In the genomic region with DNA sequence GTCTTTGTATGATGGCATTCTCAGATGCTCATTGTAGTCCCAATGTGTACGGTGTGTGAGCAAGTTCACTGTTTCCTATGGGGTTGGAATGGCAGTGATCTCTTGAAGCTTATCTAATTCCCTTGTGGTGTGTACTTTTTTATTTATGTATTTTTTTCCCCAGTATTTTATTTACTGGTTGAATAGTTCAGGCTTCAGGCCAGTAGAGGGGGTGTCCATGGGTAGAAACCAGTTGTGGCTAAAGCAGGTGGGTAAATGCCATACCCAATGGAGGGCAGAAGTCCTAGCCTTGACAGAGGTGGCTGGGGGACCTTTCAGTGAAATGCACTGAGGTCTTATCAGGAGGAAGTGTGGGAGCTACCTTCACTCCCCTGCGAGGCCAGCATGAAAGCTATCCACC, we compare ENCODE assay signal across 19 cellular contexts.
"Had no signal": no experiment of that assay in that cellular context is flagged by ENCODE, and none has a peak within 500 bp of the region (broad histone marks: within the 10 kb centered on the region; RNA-seq: fewer than 3 reads in every experiment).

No MANE protein-coding gene starts in this region.

- H3K4me3 Mint-ChIP-seq: activated CD4-positive, alpha-beta T cell treated with anti-CD3 and anti-CD28 coated beads for 36 hours; activated naive CD8-positive, alpha-beta T cell; activated T-helper 1 cell treated with anti-CD3 and anti-CD28 coated beads, Interleukin-12 subunit alpha, Interleukin-12 subunit beta, Interleukin-2, Interleukin-4 antibody, amounts not matched to agents 30 ng/mL and 10 ng/mL and 1 ng/mL, durations not matched to agents 14 hours and 24 hours and 36 hours; nephron progenitor cell; stimulated activated naive B cell treated with anti-CD40 and anti-IgM and Interleukin-4, amounts not matched to agents 10 μg/mL and 1 μg/mL and 100 μg/mL, for 72 hours; T-helper 2 cell treated with Interferon-gamma antibody and Interleukin-4, amounts not matched to agents 5 μg/mL and 100 μg/mL, for 36 hours had no signal

- H3K4me3 ChIP-seq: heart right ventricle, left ventricle myocardium inferior, sigmoid colon, upper lobe of right lung had no signal

- H3K4me1 Mint-ChIP-seq: activated CD4-positive, alpha-beta T cell treated with anti-CD3 and anti-CD28 coated beads for 36 hours; nephron progenitor cell had no signal

- H3K9me3 Mint-ChIP-seq: activated T-helper 1 cell treated with anti-CD3 and anti-CD28 coated beads, Interleukin-12 subunit alpha, Interleukin-12 subunit beta, Interleukin-2, Interleukin-4 antibody, amounts not matched to agents 30 ng/mL and 10 ng/mL and 1 ng/mL, durations not matched to agents 14 hours and 24 hours and 36 hours; nephron progenitor cell; stimulated activated naive B cell treated with anti-CD40 and anti-IgM and Interleukin-4, amounts not matched to agents 10 μg/mL and 1 μg/mL and 100 μg/mL, for 72 hours; T-helper 2 cell treated with Interferon-gamma antibody and Interleukin-4, amounts not matched to agents 5 μg/mL and 100 μg/mL, for 36 hours had no signal

- H3K27ac ChIP-seq: heart right ventricle, left ventricle myocardium inferior, sigmoid colon, upper lobe of right lung had no signal

- H3K4me1 ChIP-seq: heart right ventricle, left ventricle myocardium inferior, sigmoid colon, upper lobe of right lung had no signal

- H3K36me3 Mint-ChIP-seq: activated naive CD8-positive, alpha-beta T cell; stimulated activated naive B cell treated with anti-CD40 and anti-IgM and Interleukin-4, amounts not matched to agents 10 μg/mL and 1 μg/mL and 100 μg/mL, for 72 hours had no signal

- DNase-seq: activated CD4-positive, alpha-beta T cell treated with anti-CD3 and anti-CD28 coated beads for 36 hours; activated CD4-positive, alpha-beta T cell treated with anti-CD3 and anti-CD28 coated beads, Interleukin-2, amount 50 U/mL, for 48 hours; activated gamma-delta T cell treated with Interleukin-2 at 50 U/mL for 16 hours; activated T-cell treated with anti-CD3 and anti-CD28 coated beads for 4 hours; caudate nucleus; heart right ventricle; immature natural killer cell; kidney glomerular epithelial cell; left ventricle myocardium inferior; nephron progenitor cell; nucleus accumbens; posterior cingulate gyrus; sigmoid colon; stimulated activated CD4-positive, alpha-beta T cell treated with anti-CD3 and anti-CD28 coated beads, Interleukin-4, amount 100 ng/mL, for 24 hours; stimulated activated naive B cell treated with anti-CD40 and anti-IgM and Interleukin-4, amounts not matched to agents 10 μg/mL and 1 μg/mL and 100 μg/mL, for 72 hours; upper lobe of right lung had no signal

- H3K27ac Mint-ChIP-seq: activated CD4-positive, alpha-beta T cell treated with anti-CD3 and anti-CD28 coated beads for 36 hours; activated naive CD8-positive, alpha-beta T cell; activated T-helper 1 cell treated with anti-CD3 and anti-CD28 coated beads, Interleukin-12 subunit alpha, Interleukin-12 subunit beta, Interleukin-2, Interleukin-4 antibody, amounts not matched to agents 30 ng/mL and 10 ng/mL and 1 ng/mL, durations not matched to agents 14 hours and 24 hours and 36 hours; nephron progenitor cell; stimulated activated naive B cell treated with anti-CD40 and anti-IgM and Interleukin-4, amounts not matched to agents 10 μg/mL and 1 μg/mL and 100 μg/mL, for 72 hours; T-helper 2 cell treated with Interferon-gamma antibody and Interleukin-4, amounts not matched to agents 5 μg/mL and 100 μg/mL, for 36 hours had no signal

- H3K27me3 ChIP-seq: heart right ventricle, sigmoid colon, upper lobe of right lung had no signal

- H3K36me3 ChIP-seq: heart right ventricle, left ventricle myocardium inferior, sigmoid colon, upper lobe of right lung had no signal

- H3K27me3 Mint-ChIP-seq: activated CD4-positive, alpha-beta T cell treated with anti-CD3 and anti-CD28 coated beads for 36 hours; activated naive CD8-positive, alpha-beta T cell; stimulated activated naive B cell treated with anti-CD40 and anti-IgM and Interleukin-4, amounts not matched to agents 10 μg/mL and 1 μg/mL and 100 μg/mL, for 72 hours had no signal

- ATAC-seq: activated CD4-positive, alpha-beta T cell treated with anti-CD3 and anti-CD28 coated beads for 36 hours; heart right ventricle; stimulated activated naive B cell treated with anti-CD40 and anti-IgM and Interleukin-4, amounts not matched to agents 10 μg/mL and 1 μg/mL and 100 μg/mL, for 72 hours; upper lobe of right lung had no signal

- H3K9me3 ChIP-seq: heart right ventricle, left ventricle myocardium inferior, sigmoid colon, upper lobe of right lung had no signal
